8 cellular contexts compared by ENCODE assay signal in genomic region chr16:70453891-70454220, GRCh38. TPM values are rescaled to one million over a fixed set of nuclear protein-coding genes. Genes with fewer than 3 reads are reported as not detected.
DNase-seq lines count a peak whose midpoint lies in the region; ATAC-seq, FAIRE-seq and TF ChIP-seq lines count a peak whose summit lies in the region.

No MANE protein-coding gene starts in this region.

- peak overlapping the region; percentile 76 for H3K27ac ChIP-seq in CD8-positive, alpha-beta T cell (ENCODE audit: low read depth, low read length)
- H3K27ac ChIP-seq in HL-60 (replicated peaks) = peak overlapping the region; percentile 100; the same call in 1 of the 2 replicates
- H3K27ac ChIP-seq in angular gyrus (ENCODE audit: low read depth, low read length) = peak overlapping the region; percentile 99
- peak overlapping the region in 1 of 2 donors; percentile 99 for H3K27ac ChIP-seq in kidney (ENCODE audit: low read depth in 2 of 2, low read length in 2 of 2)
- H3K27ac ChIP-seq in substantia nigra (ENCODE audit: low read depth, low read length, poor library complexity, severe bottlenecking) = peak overlapping the region; percentile 97

- no peak for FAIRE-seq in kidney (lab: Jason Lieb, UNC)

- H3K27me3 ChIP-seq in CD8-positive, alpha-beta T cell (ENCODE audit: insufficient read depth, low read length) = no peaks in the 10 kb centered on the region
- no peaks in the 10 kb centered on the region for H3K27me3 ChIP-seq in HL-60 (ENCODE audit: insufficient read depth, poor library complexity, severe bottlenecking)

- H3K4me1 Mint-ChIP-seq in CD8-positive, alpha-beta T cell (ENCODE audit: low read depth) = peaks cover 27% of the 10 kb centered on the region

- peak overlapping the region; percentile 4 to 73 for H3K9ac ChIP-seq in kidney (ENCODE audit: low read length in 2 of 2)

- no peak for ATAC-seq in CD8-positive, alpha-beta T cell
- ATAC-seq in GM19455 (IDR thresholded peaks at IDR 0.05; ENCODE audit: unreplicated experiment) = no peak

- no peaks in the 10 kb centered on the region for H3K27me3 Mint-ChIP-seq in CD8-positive, alpha-beta T cell (ENCODE audit: low read depth)

- DNase-seq in CD8-positive, alpha-beta T cell = no peak
- DNase-seq in HL-60 (ENCODE audit: low read depth in 1 of 2, low spot score in 1 of 2) (no peak), kidney (no peak), substantia nigra (lab: John Stamatoyannopoulos, UW) (peak in 3 of 49 donors; percentile 37 to 53 (median 43)), LoVo (ENCODE audit: low spot score) (no peak)
- DNase-seq in stimulated activated CD4-positive, alpha-beta T cell treated with anti-CD3 and anti-CD28 coated beads, Interleukin-4, amount 100 ng/mL, for 24 hours = no peak

- H3K36me3 ChIP-seq in CD8-positive, alpha-beta T cell (ENCODE audit: insufficient read depth, low read length) = no peaks in the 10 kb centered on the region
- no peaks in the 10 kb centered on the region for H3K36me3 ChIP-seq in kidney (ENCODE audit: control insufficient read depth in 1 of 2, insufficient read depth in 2 of 2, low read length in 2 of 2)

- peak overlapping the region; percentile 90 for H3K4me3 Mint-ChIP-seq in CD8-positive, alpha-beta T cell

- TF ChIP-seq CTCF in CD8-positive, alpha-beta T cell (IDR thresholded peaks at IDR 0.05) = no peak
- TF ChIP-seq CTCF in HL-60 (IDR thresholded peaks at IDR 0.05; ENCODE audit: insufficient read depth, low read length) (no peak), kidney (IDR thresholded peaks at IDR 0.05; ENCODE audit: borderline replicate concordance, extremely low read depth, insufficient read depth) (no peak)

- H3K4me1 ChIP-seq in CD8-positive, alpha-beta T cell (ENCODE audit: insufficient read depth, low read length) = peaks cover 20% of the 10 kb centered on the region
- H3K4me1 ChIP-seq in kidney (ENCODE audit: control insufficient read depth in 1 of 2, insufficient read depth in 1 of 2, low read depth in 1 of 2, low read length in 2 of 2) = peaks cover 5 to 11% of the 10 kb centered on the region in 2 donors

- H3K9me3 ChIP-seq in CD8-positive, alpha-beta T cell (ENCODE audit: low read length) = no peaks in the 10 kb centered on the region
- H3K9me3 ChIP-seq in kidney (ENCODE audit: control insufficient read depth in 1 of 2, low read length in 2 of 2) = no peaks in the 10 kb centered on the region

- intact Hi-C loops in CD8-positive, alpha-beta T cell (cut with DNase I, micrococcal nuclease) = loop anchor here (1.0 to 5.0 kb wide), 6 partner anchors 15 to 165 kb away; partner anchors contain the start of genes COG4 (in 2 of the 2), DDX19A (in 2 of the 2), SF3B3 (in 2 of the 2) and ST3GAL2 (in 2 of the 2)
- intact Hi-C loops in kidney (cut with DNase I) = no loop called here

- H3K27ac Mint-ChIP-seq in CD8-positive, alpha-beta T cell = peak overlapping the region; percentile 88

- POLR2A ChIA-PET in CD8-positive, alpha-beta T cell (lab: Charles Lee) = interaction anchor here (0.6 to 3.6 kb wide), 11 partner anchors 15 to 1440 kb away, joined by 3 to 32 read pairs (median 4); partner anchors contain the start of genes COG4, DDX19A, SF3B3 and ST3GAL2

- CTCF ChIA-PET in CD8-positive, alpha-beta T cell (lab: Charles Lee) = interaction anchor here (1.1 to 1.4 kb wide), 3 partner anchors 59 to 73 kb away, joined by 3 to 6 read pairs (median 4); no protein-coding TSS in a partner anchor

- H3K9me3 Mint-ChIP-seq in CD8-positive, alpha-beta T cell = no peaks in the 10 kb centered on the region

- peak overlapping the region; percentile 100 for H3K4me3 ChIP-seq in CD8-positive, alpha-beta T cell (ENCODE audit: low read depth, low read length)
- H3K4me3 ChIP-seq in HL-60 (replicated peaks; ENCODE audit: insufficient read depth, low read length) (peak overlapping the region; percentile 100), kidney (ENCODE audit: low read length in 2 of 2) (peak overlapping the region; percentile 67 to 82)

- peaks cover 3% of the 10 kb centered on the region for H3K36me3 Mint-ChIP-seq in CD8-positive, alpha-beta T cell

RNA-seq across cellular contexts. Expression of gene FCSK, which starts 0.5 kb away (rescaled TPM):
- total RNA-seq in CD8-positive, alpha-beta T cell = 10 to 100 TPM; 17.8 to 18.2 TPM
- 32.5 TPM for total RNA-seq in kidney
- polyA plus RNA-seq in kidney (ENCODE audit: insufficient read depth, low read depth, low replicate concordance) = 18.7 TPM

RNA-seq across cellular contexts. Expression of gene ST3GAL2, which starts 15.0 kb away (rescaled TPM):
- total RNA-seq in CD8-positive, alpha-beta T cell = 1 to 10 TPM; 5.6 to 6.1 TPM
- 28.6 TPM for total RNA-seq in kidney
- 10.6 TPM for polyA plus RNA-seq in kidney (ENCODE audit: insufficient read depth, low read depth, low replicate concordance)
